Comparison of ENCODE assay signal across 21 cellular contexts in the genomic region with DNA sequence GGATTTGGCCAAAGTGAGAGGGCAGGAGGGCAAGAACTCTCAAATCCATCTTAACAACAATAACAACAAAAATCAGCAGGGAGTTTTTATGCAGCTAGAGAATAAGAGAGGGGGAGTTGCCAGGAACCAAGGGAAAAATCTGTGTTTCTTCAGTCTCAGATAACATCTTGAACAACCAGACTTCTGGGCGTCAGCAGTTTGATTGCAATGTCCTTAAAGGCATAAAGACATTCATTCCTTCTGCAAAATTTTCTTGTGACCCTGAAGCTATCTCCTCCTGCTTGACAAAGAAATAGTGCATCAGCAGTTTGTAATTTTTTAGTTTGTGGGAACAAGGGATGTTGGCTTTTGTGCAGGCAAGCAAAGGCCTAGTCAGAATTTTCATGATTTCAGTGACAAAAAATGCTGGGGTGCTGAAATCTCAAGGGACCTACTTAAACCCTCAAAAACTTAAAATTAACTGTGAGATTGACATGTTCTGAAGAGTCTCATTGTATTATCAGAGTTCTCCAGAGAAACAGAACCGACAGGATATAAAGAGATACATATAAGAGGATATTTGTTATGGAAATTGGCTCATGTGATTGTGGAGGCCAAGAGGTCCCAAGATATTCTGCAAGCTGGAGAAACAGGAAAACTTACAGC.
"Had no signal": no experiment of that assay in that cellular context is flagged by ENCODE, and none has a peak within 500 bp of the region (broad histone marks: within the 10 kb centered on the region; RNA-seq: fewer than 3 reads in every experiment).

No MANE protein-coding gene starts in this region.

- H3K36me3 Mint-ChIP-seq: activated naive CD8-positive, alpha-beta T cell; natural killer cell had no signal

- H3K4me3 Mint-ChIP-seq: activated CD4-positive, alpha-beta T cell treated with anti-CD3 and anti-CD28 coated beads, Interleukin-2, amount 10 ng/mL, durations not matched to agents 7 days and 5 days; activated CD8-positive, alpha-beta T cell treated with anti-CD3 and anti-CD28 coated beads for 36 hours; activated naive CD8-positive, alpha-beta T cell; activated T-helper 17 cell treated with anti-CD3 and anti-CD28 coated beads, Interleukin-2, amount 50 U/mL, for 72 hours; immature natural killer cell; natural killer cell; stimulated activated naive CD8-positive, alpha-beta T cell treated with anti-CD3 and anti-CD28 coated beads, Interleukin-15, Interleukin-2, amounts not matched to agents 100 ng/mL and 50 ng/mL, for 24 hours had no signal

- H3K9me3 Mint-ChIP-seq: activated CD4-positive, alpha-beta T cell treated with anti-CD3 and anti-CD28 coated beads, Interleukin-2, amount 10 ng/mL, durations not matched to agents 7 days and 5 days; activated CD8-positive, alpha-beta T cell treated with anti-CD3 and anti-CD28 coated beads for 36 hours; activated T-helper 17 cell treated with anti-CD3 and anti-CD28 coated beads, Interleukin-2, amount 50 U/mL, for 72 hours had no signal

- DNase-seq: activated CD4-positive, alpha-beta T cell treated with anti-CD3 and anti-CD28 coated beads, Interleukin-2, amount 10 ng/mL, durations not matched to agents 7 days and 5 days; activated CD8-positive, alpha-beta T cell treated with anti-CD3 and anti-CD28 coated beads for 36 hours; amniotic stem cell; cerebellar nuclear complex; erythroblast; glutamatergic neuron; immature natural killer cell; left lung; midbrain; natural killer cell; ovary; stimulated activated CD4-positive, alpha-beta T cell treated with anti-CD3 and anti-CD28 coated beads, Interleukin-12 subunit alpha, Interleukin-12 subunit beta, amount 100 ng/mL, for 4 hours; stimulated activated CD4-positive, alpha-beta T cell treated with anti-CD3 and anti-CD28 coated beads, Interleukin-4, amount 100 ng/mL, for 4 hours; substantia nigra; T-helper 2 cell; transverse colon; uterus had no signal

- H3K27me3 Mint-ChIP-seq: activated CD4-positive, alpha-beta T cell treated with anti-CD3 and anti-CD28 coated beads, Interleukin-2, amount 10 ng/mL, durations not matched to agents 7 days and 5 days; activated CD8-positive, alpha-beta T cell treated with anti-CD3 and anti-CD28 coated beads for 36 hours; activated naive CD8-positive, alpha-beta T cell; activated T-helper 17 cell treated with anti-CD3 and anti-CD28 coated beads, Interleukin-2, amount 50 U/mL, for 72 hours; stimulated activated naive CD8-positive, alpha-beta T cell treated with anti-CD3 and anti-CD28 coated beads, Interleukin-15, Interleukin-2, amounts not matched to agents 100 ng/mL and 50 ng/mL, for 24 hours had no signal

- H3K4me1 Mint-ChIP-seq: activated CD4-positive, alpha-beta T cell treated with anti-CD3 and anti-CD28 coated beads, Interleukin-2, amount 10 ng/mL, durations not matched to agents 7 days and 5 days; activated T-helper 17 cell treated with anti-CD3 and anti-CD28 coated beads, Interleukin-2, amount 50 U/mL, for 72 hours; immature natural killer cell; natural killer cell had no signal

- ATAC-seq: activated CD4-positive, CD25-positive, alpha-beta regulatory T cell treated with anti-CD3 and anti-CD28 coated beads, Interleukin-2, amount 50 U/mL, for 24 hours; activated CD8-positive, alpha-beta T cell treated with anti-CD3 and anti-CD28 coated beads for 36 hours; activated T-helper 17 cell treated with anti-CD3 and anti-CD28 coated beads, Interleukin-2, amount 50 U/mL, for 72 hours; left lung; natural killer cell had no signal
